ENCODE assay signal across 8 cellular contexts in the genomic region with DNA sequence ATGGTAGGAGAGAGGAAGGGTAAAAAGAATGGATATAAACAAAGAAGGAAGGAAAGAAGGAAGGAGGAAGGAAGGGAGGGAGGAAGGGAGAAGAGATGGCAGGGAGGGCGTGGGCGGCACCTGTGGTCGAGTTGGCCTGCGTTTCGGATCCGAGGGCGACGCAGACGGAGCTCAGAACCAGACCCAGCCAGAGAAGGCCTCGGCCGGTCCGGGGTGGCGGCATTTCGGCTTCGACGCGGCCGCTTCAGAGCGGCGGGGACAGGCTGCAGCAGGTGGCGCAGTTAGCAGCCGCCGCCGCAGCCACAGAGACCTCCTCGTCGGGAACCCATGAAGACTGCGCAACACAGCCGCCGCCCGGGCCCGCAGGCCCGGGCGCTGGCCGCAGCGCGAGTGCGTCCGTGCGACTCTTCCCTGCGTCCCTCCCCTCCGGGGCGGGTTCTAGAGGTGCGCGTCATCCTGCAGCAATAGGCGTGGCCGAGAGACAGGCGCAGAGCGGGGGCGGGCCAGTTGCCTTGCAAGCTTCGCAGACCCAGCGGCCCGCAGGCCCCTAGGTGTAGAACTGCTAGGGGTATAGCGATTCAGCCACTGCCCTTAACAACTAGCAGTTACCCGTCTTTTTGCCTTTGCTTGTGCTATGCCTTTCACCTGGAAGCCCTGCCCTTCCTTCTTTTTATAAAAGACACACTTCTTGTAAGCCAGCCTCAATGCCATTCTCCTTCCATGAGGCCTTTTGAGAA. TPM values are rescaled to one million over a fixed set of nuclear protein-coding genes. Genes with fewer than 3 reads are reported as not detected.
DNase-seq lines count a peak whose midpoint lies in the region; ATAC-seq and TF ChIP-seq lines count a peak whose summit lies in the region.

A gene with protein sequence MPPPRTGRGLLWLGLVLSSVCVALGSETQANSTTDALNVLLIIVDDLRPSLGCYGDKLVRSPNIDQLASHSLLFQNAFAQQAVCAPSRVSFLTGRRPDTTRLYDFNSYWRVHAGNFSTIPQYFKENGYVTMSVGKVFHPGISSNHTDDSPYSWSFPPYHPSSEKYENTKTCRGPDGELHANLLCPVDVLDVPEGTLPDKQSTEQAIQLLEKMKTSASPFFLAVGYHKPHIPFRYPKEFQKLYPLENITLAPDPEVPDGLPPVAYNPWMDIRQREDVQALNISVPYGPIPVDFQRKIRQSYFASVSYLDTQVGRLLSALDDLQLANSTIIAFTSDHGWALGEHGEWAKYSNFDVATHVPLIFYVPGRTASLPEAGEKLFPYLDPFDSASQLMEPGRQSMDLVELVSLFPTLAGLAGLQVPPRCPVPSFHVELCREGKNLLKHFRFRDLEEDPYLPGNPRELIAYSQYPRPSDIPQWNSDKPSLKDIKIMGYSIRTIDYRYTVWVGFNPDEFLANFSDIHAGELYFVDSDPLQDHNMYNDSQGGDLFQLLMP (minus strand): TSS at position 392 of the 737 bp plus-strand sequence. CDS start 169 bp downstream, at position 223.

- ATAC-seq in GM18907 (IDR thresholded peaks at IDR 0.05; ENCODE audit: unreplicated experiment) (peak; percentile 81), HG03139 (IDR thresholded peaks at IDR 0.05; ENCODE audit: unreplicated experiment) (peak; percentile 75), WTC11 (peak; percentile 92)

- no peak for TF ChIP-seq CTCF in WTC11 (IDR thresholded peaks at IDR 0.05)
- no peak for TF ChIP-seq CTCF in cardiac fibroblast (IDR thresholded peaks at IDR 0.05; ENCODE audit: low read depth, low read length)

- peak within 1 kb of the TSS; percentile 72 for H3K4me3 Mint-ChIP-seq in WTC11

- H3K27me3 Mint-ChIP-seq in WTC11 (ENCODE audit: low read depth): peaks cover 33% of the 10 kb centered on the region

- no peak within 1 kb of the TSS for H3K27ac Mint-ChIP-seq in WTC11

- peaks cover 10% of the 10 kb centered on the region for H3K4me1 Mint-ChIP-seq in WTC11

- H3K9me3 Mint-ChIP-seq in WTC11: no peaks in the 10 kb centered on the region

- POLR2A ChIA-PET in WTC11 (lab: Charles Lee): interaction anchor here (1.0 kb wide), 2 partner anchors 35 to 262 kb away, joined by 3 to 4 read pairs; no protein-coding TSS in a partner anchor

- CTCF ChIA-PET in WTC11 (lab: Charles Lee): interaction anchor here (0.7 to 1.9 kb wide), 5 partner anchors 9 to 35 kb away, joined by 3 to 9 read pairs (median 4); a partner anchor contains a TSS

- DNase-seq in AG08395 (ENCODE audit: low spot score) (peak; percentile 83), NCI-H226 (peak; percentile 78), WTC11 (ENCODE audit: low spot score) (peak; percentile 90), cardiac fibroblast (ENCODE audit: low read depth in 2 of 2) (peak; percentile 81 to 87), inferior parietal cortex (ENCODE audit: extremely low spot score) (peak; percentile 81), smooth muscle cell of the brain vasculature (ENCODE audit: low read depth, low spot score) (peak; percentile 41)

- no peaks in the 10 kb centered on the region for H3K36me3 Mint-ChIP-seq in WTC11

- H3K4me3 ChIP-seq in cardiac fibroblast (replicated peaks in 1 of 2; ENCODE audit: low read depth in 2 of 2, low read length in 2 of 2): peak within 1 kb of the TSS; percentile 63 to 67

TF ChIP-seq in WTC11, 78 proteins besides CTCF, POLR2A, EP300 and RAD21 (continues in another document):
- TF ChIP-seq, protein P1, sequence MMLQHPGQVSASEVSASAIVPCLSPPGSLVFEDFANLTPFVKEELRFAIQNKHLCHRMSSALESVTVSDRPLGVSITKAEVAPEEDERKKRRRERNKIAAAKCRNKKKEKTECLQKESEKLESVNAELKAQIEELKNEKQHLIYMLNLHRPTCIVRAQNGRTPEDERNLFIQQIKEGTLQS (CRISPR knock-in tag; conservative IDR thresholded peaks at IDR 0.05): no peak
- TF ChIP-seq FOXJ3 (CRISPR knock-in tag; IDR thresholded peaks at IDR 0.05; ENCODE audit: borderline replicate concordance) (no peak), ZBTB21 (CRISPR knock-in tag; IDR thresholded peaks at IDR 0.05; ENCODE audit: borderline replicate concordance) (no peak), NR1H2 (CRISPR knock-in tag; IDR thresholded peaks at IDR 0.05) (no peak), MYBL2 (CRISPR knock-in tag; IDR thresholded peaks at IDR 0.05) (no peak), RELA (CRISPR knock-in tag; IDR thresholded peaks at IDR 0.05; ENCODE audit: borderline replicate concordance) (no peak), ZNF416 (CRISPR knock-in tag; IDR thresholded peaks at IDR 0.05) (no peak), ESRRA (CRISPR knock-in tag; IDR thresholded peaks at IDR 0.05; ENCODE audit: borderline replicate concordance) (no peak), MXD4 (CRISPR knock-in tag; IDR thresholded peaks at IDR 0.05; ENCODE audit: borderline replicate concordance) (no peak), ZNF219 (CRISPR knock-in tag; IDR thresholded peaks at IDR 0.05; ENCODE audit: borderline replicate concordance) (no peak), ELF4 (CRISPR knock-in tag; IDR thresholded peaks at IDR 0.05; ENCODE audit: low read depth) (no peak)
- TF ChIP-seq, protein P2, sequence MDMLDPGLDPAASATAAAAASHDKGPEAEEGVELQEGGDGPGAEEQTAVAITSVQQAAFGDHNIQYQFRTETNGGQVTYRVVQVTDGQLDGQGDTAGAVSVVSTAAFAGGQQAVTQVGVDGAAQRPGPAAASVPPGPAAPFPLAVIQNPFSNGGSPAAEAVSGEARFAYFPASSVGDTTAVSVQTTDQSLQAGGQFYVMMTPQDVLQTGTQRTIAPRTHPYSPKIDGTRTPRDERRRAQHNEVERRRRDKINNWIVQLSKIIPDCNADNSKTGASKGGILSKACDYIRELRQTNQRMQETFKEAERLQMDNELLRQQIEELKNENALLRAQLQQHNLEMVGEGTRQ (CRISPR knock-in tag; IDR thresholded peaks at IDR 0.05): no peak
- TF ChIP-seq, protein P3, sequence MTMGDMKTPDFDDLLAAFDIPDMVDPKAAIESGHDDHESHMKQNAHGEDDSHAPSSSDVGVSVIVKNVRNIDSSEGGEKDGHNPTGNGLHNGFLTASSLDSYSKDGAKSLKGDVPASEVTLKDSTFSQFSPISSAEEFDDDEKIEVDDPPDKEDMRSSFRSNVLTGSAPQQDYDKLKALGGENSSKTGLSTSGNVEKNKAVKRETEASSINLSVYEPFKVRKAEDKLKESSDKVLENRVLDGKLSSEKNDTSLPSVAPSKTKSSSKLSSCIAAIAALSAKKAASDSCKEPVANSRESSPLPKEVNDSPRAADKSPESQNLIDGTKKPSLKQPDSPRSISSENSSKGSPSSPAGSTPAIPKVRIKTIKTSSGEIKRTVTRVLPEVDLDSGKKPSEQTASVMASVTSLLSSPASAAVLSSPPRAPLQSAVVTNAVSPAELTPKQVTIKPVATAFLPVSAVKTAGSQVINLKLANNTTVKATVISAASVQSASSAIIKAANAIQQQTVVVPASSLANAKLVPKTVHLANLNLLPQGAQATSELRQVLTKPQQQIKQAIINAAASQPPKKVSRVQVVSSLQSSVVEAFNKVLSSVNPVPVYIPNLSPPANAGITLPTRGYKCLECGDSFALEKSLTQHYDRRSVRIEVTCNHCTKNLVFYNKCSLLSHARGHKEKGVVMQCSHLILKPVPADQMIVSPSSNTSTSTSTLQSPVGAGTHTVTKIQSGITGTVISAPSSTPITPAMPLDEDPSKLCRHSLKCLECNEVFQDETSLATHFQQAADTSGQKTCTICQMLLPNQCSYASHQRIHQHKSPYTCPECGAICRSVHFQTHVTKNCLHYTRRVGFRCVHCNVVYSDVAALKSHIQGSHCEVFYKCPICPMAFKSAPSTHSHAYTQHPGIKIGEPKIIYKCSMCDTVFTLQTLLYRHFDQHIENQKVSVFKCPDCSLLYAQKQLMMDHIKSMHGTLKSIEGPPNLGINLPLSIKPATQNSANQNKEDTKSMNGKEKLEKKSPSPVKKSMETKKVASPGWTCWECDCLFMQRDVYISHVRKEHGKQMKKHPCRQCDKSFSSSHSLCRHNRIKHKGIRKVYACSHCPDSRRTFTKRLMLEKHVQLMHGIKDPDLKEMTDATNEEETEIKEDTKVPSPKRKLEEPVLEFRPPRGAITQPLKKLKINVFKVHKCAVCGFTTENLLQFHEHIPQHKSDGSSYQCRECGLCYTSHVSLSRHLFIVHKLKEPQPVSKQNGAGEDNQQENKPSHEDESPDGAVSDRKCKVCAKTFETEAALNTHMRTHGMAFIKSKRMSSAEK (CRISPR knock-in tag; IDR thresholded peaks at IDR 0.05; ENCODE audit: borderline replicate concordance): no peak
- TF ChIP-seq, protein P4, sequence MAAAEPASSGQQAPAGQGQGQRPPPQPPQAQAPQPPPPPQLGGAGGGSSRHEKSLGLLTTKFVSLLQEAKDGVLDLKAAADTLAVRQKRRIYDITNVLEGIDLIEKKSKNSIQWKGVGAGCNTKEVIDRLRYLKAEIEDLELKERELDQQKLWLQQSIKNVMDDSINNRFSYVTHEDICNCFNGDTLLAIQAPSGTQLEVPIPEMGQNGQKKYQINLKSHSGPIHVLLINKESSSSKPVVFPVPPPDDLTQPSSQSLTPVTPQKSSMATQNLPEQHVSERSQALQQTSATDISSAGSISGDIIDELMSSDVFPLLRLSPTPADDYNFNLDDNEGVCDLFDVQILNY (CRISPR knock-in tag; IDR thresholded peaks at IDR 0.05): no peak
- TF ChIP-seq, protein P5, sequence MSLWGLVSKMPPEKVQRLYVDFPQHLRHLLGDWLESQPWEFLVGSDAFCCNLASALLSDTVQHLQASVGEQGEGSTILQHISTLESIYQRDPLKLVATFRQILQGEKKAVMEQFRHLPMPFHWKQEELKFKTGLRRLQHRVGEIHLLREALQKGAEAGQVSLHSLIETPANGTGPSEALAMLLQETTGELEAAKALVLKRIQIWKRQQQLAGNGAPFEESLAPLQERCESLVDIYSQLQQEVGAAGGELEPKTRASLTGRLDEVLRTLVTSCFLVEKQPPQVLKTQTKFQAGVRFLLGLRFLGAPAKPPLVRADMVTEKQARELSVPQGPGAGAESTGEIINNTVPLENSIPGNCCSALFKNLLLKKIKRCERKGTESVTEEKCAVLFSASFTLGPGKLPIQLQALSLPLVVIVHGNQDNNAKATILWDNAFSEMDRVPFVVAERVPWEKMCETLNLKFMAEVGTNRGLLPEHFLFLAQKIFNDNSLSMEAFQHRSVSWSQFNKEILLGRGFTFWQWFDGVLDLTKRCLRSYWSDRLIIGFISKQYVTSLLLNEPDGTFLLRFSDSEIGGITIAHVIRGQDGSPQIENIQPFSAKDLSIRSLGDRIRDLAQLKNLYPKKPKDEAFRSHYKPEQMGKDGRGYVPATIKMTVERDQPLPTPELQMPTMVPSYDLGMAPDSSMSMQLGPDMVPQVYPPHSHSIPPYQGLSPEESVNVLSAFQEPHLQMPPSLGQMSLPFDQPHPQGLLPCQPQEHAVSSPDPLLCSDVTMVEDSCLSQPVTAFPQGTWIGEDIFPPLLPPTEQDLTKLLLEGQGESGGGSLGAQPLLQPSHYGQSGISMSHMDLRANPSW (CRISPR knock-in tag; conservative IDR thresholded peaks at IDR 0.05; ENCODE audit: low read depth): no peak

RNA-seq across cellular contexts. Expression of the gene that starts here (rescaled TPM):
- total RNA-seq in WTC11 (2021): 13.3 to 21.7 TPM (median 18.0 TPM) in 3 replicates

Comparison
In these comparisons a context has a peak if more than half of its experiments do, and no peak if none do; other contexts are left out.
1. Peak in every context shown above with its lines: DNase-seq, ATAC-seq and H3K4me3 ChIP-seq.